16 cellular contexts compared by ENCODE assay signal in the genomic region with DNA sequence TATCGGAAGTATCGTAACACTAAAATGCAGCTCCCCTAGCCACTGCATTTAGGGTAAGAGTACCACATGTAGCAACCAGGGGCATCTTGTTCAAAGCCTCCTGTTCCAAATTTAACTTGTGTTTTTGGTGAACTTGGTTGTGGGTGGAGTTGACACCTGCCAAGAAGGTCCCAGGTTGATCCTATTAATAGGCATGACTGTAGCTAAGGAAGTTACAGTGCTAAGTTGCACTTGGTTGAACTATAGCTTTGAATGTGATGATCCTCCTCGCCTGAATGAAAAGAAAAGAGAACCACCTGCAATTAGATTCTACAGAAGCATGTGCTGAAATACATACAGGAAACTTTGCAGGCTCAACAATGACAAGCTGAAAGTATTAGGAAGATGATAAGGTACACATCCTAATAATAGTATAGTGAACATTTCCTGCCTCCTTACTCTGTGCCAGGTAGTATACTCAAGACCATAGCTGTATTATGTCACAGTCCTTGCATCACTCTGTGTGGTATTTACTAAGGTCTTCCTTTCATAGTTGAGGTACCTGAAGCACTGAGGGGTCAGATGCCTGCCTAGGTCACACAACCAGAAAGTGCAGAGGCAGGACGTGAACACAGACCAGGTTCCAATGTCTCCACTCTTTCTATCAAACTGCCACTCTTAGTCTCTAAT.
DNase-seq lines count a peak whose midpoint lies in the region; ATAC-seq, FAIRE-seq and TF ChIP-seq lines count a peak whose summit lies in the region.
"Had no signal": no experiment of that assay in that cellular context is flagged by ENCODE, and none has a peak within 500 bp of the region (broad histone marks: within the 10 kb centered on the region; RNA-seq: fewer than 3 reads in every experiment).

No MANE protein-coding gene starts in this region.

- no peaks in the 10 kb centered on the region for H3K36me3 ChIP-seq in CD8-positive, alpha-beta memory T cell (ENCODE audit: insufficient read depth, low read length)
- H3K36me3 ChIP-seq in testis (ENCODE audit: low read depth, missing control alignments): no peaks in the 10 kb centered on the region
- H3K36me3 ChIP-seq: gastrocnemius medialis, SJSA1 had no signal

- TF ChIP-seq CTCF in activated B cell treated with CpG ODN at 0.5 μM for 24 hours (IDR thresholded peaks at IDR 0.05): no peak
- no peak for TF ChIP-seq CTCF in testis (IDR thresholded peaks at IDR 0.05)

- no peak for DNase-seq in GM12891 (ENCODE audit: insufficient read length, low spot score)
- no peak for DNase-seq in activated B cell treated with CpG ODN at 0.5 μM for 24 hours
- no peak for DNase-seq in activated naive CD4-positive, alpha-beta T cell treated with Interleukin-2 at 50 U/mL for 16 hours
- DNase-seq in CD8-positive, alpha-beta memory T cell: no peak
- no peak for DNase-seq in testis
- DNase-seq in GM19240 (ENCODE audit: insufficient read length, low spot score): no peak
- DNase-seq: gastrocnemius medialis; kidney; NCI-H1930; psoas muscle; stimulated activated CD4-positive, alpha-beta T cell treated with anti-CD3 and anti-CD28 coated beads, Interleukin-2, amount 100 ng/mL, for 24 hours had no signal

- TF ChIP-seq POLR2A in GM12891 (IDR thresholded peaks at IDR 0.05; ENCODE audit: low read depth, low read length) (no peak), testis (IDR thresholded peaks at IDR 0.05) (no peak)

- peak overlapping the region; percentile 73 for H3K4me3 Mint-ChIP-seq in activated B cell treated with CpG ODN at 0.5 μM for 24 hours
- H3K4me3 Mint-ChIP-seq in CD8-positive, alpha-beta memory T cell: no peak overlapping the region

- ATAC-seq in GM21367 (IDR thresholded peaks at IDR 0.05; ENCODE audit: unreplicated experiment) (peak; percentile 32), HG03108 (IDR thresholded peaks at IDR 0.05; ENCODE audit: unreplicated experiment) (peak; percentile 28), activated B cell treated with CpG ODN at 0.5 μM for 24 hours (ENCODE audit: low read depth) (peak; percentile 53)
- ATAC-seq: gastrocnemius medialis, psoas muscle had no signal

- H3K36me3 Mint-ChIP-seq in activated B cell treated with CpG ODN at 0.5 μM for 24 hours (ENCODE audit: low read depth): no peaks in the 10 kb centered on the region
- H3K36me3 Mint-ChIP-seq in CD8-positive, alpha-beta memory T cell: no peaks in the 10 kb centered on the region

- H3K27ac ChIP-seq in CD8-positive, alpha-beta memory T cell (ENCODE audit: low read depth, low read length): no peak overlapping the region
- no peak overlapping the region for H3K27ac ChIP-seq in testis
- H3K27ac ChIP-seq: gastrocnemius medialis, psoas muscle, SJSA1 had no signal

- peak overlapping the region; percentile 92 for H3K27ac Mint-ChIP-seq in activated B cell treated with CpG ODN at 0.5 μM for 24 hours
- H3K27ac Mint-ChIP-seq in CD8-positive, alpha-beta memory T cell: no peak overlapping the region

- H3K4me1 ChIP-seq in CD8-positive, alpha-beta memory T cell (ENCODE audit: insufficient read depth, low read length): no peaks in the 10 kb centered on the region
- H3K4me1 ChIP-seq in testis: peaks cover 12% of the 10 kb centered on the region
- H3K4me1 ChIP-seq: gastrocnemius medialis, psoas muscle, SJSA1 had no signal

- intact Hi-C loops in activated B cell treated with CpG ODN at 0.5 μM for 24 hours (cut with micrococcal nuclease): loop anchor here (1.0 to 10.0 kb wide), 6 partner anchors 10 to 1774 kb away; partner anchors contain the start of genes KLF9 and PTAR1
- intact Hi-C loops in testis (cut with DNase I; ENCODE audit: low total_unique reads): no loop called here

- H3K27me3 Mint-ChIP-seq in activated B cell treated with CpG ODN at 0.5 μM for 24 hours: no peaks in the 10 kb centered on the region
- H3K27me3 Mint-ChIP-seq in CD8-positive, alpha-beta memory T cell: peaks cover 0 to 2% of the 10 kb centered on the region in 2 donors

- no peaks in the 10 kb centered on the region for H3K27me3 ChIP-seq in CD8-positive, alpha-beta memory T cell (ENCODE audit: insufficient read depth, low read length, poor library complexity, severe bottlenecking)
- H3K27me3 ChIP-seq in testis: no peaks in the 10 kb centered on the region
- H3K27me3 ChIP-seq: gastrocnemius medialis, SJSA1 had no signal

- WGBS in testis, 2 donors: 85 to 86% methylated on average over 4 of the region's 4 CpGs

- no peaks in the 10 kb centered on the region for H3K9me3 ChIP-seq in CD8-positive, alpha-beta memory T cell (ENCODE audit: low read length)
- no peaks in the 10 kb centered on the region for H3K9me3 ChIP-seq in testis
- H3K9me3 ChIP-seq: gastrocnemius medialis, psoas muscle, SJSA1 had no signal

- no peak overlapping the region for H3K4me3 ChIP-seq in CD8-positive, alpha-beta memory T cell (ENCODE audit: low read length)
- H3K4me3 ChIP-seq in testis: no peak overlapping the region
- H3K4me3 ChIP-seq: gastrocnemius medialis, psoas muscle, SJSA1 had no signal

- FAIRE-seq in GM12891 (lab: Jason Lieb, UNC): peak; percentile 94
- FAIRE-seq: bronchial epithelial cell, H1, kidney had no signal

- H3K9me3 Mint-ChIP-seq in activated B cell treated with CpG ODN at 0.5 μM for 24 hours: no peaks in the 10 kb centered on the region
- H3K9me3 Mint-ChIP-seq in CD8-positive, alpha-beta memory T cell: no peaks in the 10 kb centered on the region

- H3K4me1 Mint-ChIP-seq in activated B cell treated with CpG ODN at 0.5 μM for 24 hours: peaks cover 98% of the 10 kb centered on the region
- no peaks in the 10 kb centered on the region for H3K4me1 Mint-ChIP-seq in CD8-positive, alpha-beta memory T cell

- POLR2A ChIA-PET in activated B cell treated with CpG ODN at 0.5 μM for 24 hours (lab: Charles Lee): interaction anchor here (0.5 to 1.9 kb wide), 15 partner anchors 9 to 398 kb away, joined by 3 to 9 read pairs (median 5); partner anchors contain the start of gene PIP5K1B
- POLR2A ChIA-PET in CD8-positive, alpha-beta memory T cell (lab: Charles Lee): no interaction called here

- CTCF ChIA-PET in activated B cell treated with CpG ODN at 0.5 μM for 24 hours (lab: Charles Lee): interaction anchor here (0.7 to 2.2 kb wide), 6 partner anchors 38 to 356 kb away, joined by 3 to 6 read pairs (median 3); partner anchors contain the start of gene PIP5K1B
- CTCF ChIA-PET in CD8-positive, alpha-beta memory T cell (lab: Charles Lee): interaction anchor here (1.2 kb wide), 1 partner anchor 12 kb away, joined by 3 read pairs; no protein-coding TSS in a partner anchor

TF ChIP-seq in GM12891, 5 proteins besides CTCF, POLR2A, EP300 and RAD21:
- no peak for TF ChIP-seq PAX5 (IDR thresholded peaks at IDR 0.05; ENCODE audit: insufficient read depth, low read length, severe bottlenecking)
- TF ChIP-seq POLR2AphosphoS5 (IDR thresholded peaks at IDR 0.05; ENCODE audit: low read depth, low read length): no peak
- no peak for TF ChIP-seq POU2F2 (IDR thresholded peaks at IDR 0.05; ENCODE audit: low read depth, low read length)
- no peak for TF ChIP-seq TAF1 (IDR thresholded peaks at IDR 0.05; ENCODE audit: low read depth, low read length)
- TF ChIP-seq SPI1 (IDR thresholded peaks at IDR 0.05; ENCODE audit: low read depth, low read length): no peak
TF ChIP-seq in GM12891: peak in this region for 0.
